16 cellular contexts compared by ENCODE assay signal in the genomic region with DNA sequence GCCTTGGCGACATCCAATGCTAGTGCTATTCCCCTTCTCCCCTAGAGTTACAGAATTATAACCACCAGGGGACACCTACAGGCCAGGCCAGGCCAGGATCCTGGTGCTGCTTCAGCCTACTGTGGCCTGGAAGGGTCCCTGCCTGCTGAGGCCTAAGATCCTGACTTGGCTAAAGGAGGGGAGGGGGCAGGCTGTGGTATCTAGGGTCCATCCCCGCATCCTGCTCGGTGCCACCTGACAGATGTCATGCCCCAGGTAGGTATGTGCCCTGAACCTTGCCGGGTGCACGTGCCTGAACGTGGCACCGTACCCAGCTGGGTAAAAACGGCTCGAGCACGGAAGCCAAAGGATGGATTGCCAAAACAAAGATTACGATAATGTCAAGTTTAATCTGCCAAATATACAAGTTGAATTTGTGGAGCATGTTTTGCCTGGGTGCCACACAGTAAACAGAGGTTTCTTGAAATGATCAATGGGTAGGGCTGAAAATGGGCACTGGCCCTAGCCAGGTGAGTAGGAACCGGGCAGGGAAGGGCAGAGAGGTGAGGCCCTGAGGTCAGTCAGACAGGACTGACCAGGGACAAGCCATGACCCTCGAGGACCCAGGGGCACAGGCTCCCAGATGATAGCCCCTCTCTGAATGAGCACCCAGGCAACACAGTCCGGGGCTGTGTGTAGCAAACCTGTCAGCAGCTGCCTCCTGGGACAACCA. TPM values are rescaled to one million over a fixed set of nuclear protein-coding genes. Genes with fewer than 3 reads are reported as not detected.
DNase-seq lines count a peak whose midpoint lies in the region; ATAC-seq, FAIRE-seq and TF ChIP-seq lines count a peak whose summit lies in the region.
"Had no signal": no experiment of that assay in that cellular context is flagged by ENCODE, and none has a peak within 500 bp of the region (broad histone marks: within the 10 kb centered on the region; RNA-seq: fewer than 3 reads in every experiment).

No MANE protein-coding gene starts in this region.

- H3K23ac ChIP-seq in mesendoderm (ENCODE audit: low read length) = no peak overlapping the region

- no peaks in the 10 kb centered on the region for H3K9me3 Mint-ChIP-seq in activated CD4-positive, alpha-beta T cell treated with anti-CD3 and anti-CD28 coated beads for 36 hours (ENCODE audit: low read depth)
- H3K9me3 Mint-ChIP-seq in activated naive CD8-positive, alpha-beta T cell treated with anti-CD3 and anti-CD28 coated beads for 36 hours = no peaks in the 10 kb centered on the region
- H3K9me3 Mint-ChIP-seq: activated CD4-positive, alpha-beta T cell treated with anti-CD3 and anti-CD28 coated beads, Interleukin-2, amount 10 ng/mL, durations not matched to agents 24 days and 14 days; memory B cell had no signal

- H3K27me3 Mint-ChIP-seq in activated CD4-positive, alpha-beta T cell treated with anti-CD3 and anti-CD28 coated beads for 36 hours = no peaks in the 10 kb centered on the region
- H3K27me3 Mint-ChIP-seq in activated naive CD8-positive, alpha-beta T cell treated with anti-CD3 and anti-CD28 coated beads for 36 hours = no peaks in the 10 kb centered on the region
- H3K27me3 Mint-ChIP-seq: activated CD4-positive, alpha-beta T cell treated with anti-CD3 and anti-CD28 coated beads, Interleukin-2, amount 10 ng/mL, durations not matched to agents 24 days and 14 days; memory B cell had no signal

- FAIRE-seq in GM12891 (lab: Jason Lieb, UNC) = peak; percentile 9

- no peak overlapping the region for H2BK15ac ChIP-seq in mesendoderm (replicated peaks; ENCODE audit: low read depth)

- no peak overlapping the region for H3K56ac ChIP-seq in mesendoderm (ENCODE audit: low read length)

- H3K36me3 ChIP-seq in mesendoderm (ENCODE audit: control insufficient read depth, insufficient read depth, low read length) = peaks cover 18% of the 10 kb centered on the region
- H3K36me3 ChIP-seq: ovary had no signal

- no peaks in the 10 kb centered on the region for H3K79me2 ChIP-seq in mesendoderm (ENCODE audit: control insufficient read depth, insufficient read depth, low read length)

- H3K79me1 ChIP-seq in mesendoderm (ENCODE audit: low read length) = peaks cover 3% of the 10 kb centered on the region

- no peak overlapping the region for H3K9ac ChIP-seq in mesendoderm (ENCODE audit: low read length)

- CTCF ChIA-PET in activated CD4-positive, alpha-beta T cell treated with anti-CD3 and anti-CD28 coated beads for 36 hours (lab: Charles Lee) = interaction anchor here (1.2 kb wide), 1 partner anchor 11 kb away, joined by 5 read pairs; no protein-coding TSS in a partner anchor

- ATAC-seq in activated CD4-positive, alpha-beta T cell treated with anti-CD3 and anti-CD28 coated beads for 36 hours = no peak
- no peak for ATAC-seq in GM21360 (IDR thresholded peaks at IDR 0.05; ENCODE audit: unreplicated experiment)
- ATAC-seq in GM21526 (IDR thresholded peaks at IDR 0.05; ENCODE audit: low FRiP score, unreplicated experiment) = no peak
- no peak for ATAC-seq in HG03432 (IDR thresholded peaks at IDR 0.05; ENCODE audit: unreplicated experiment)

- no peak overlapping the region for H3K4me2 ChIP-seq in mesendoderm (ENCODE audit: low read length)

- peaks cover 65% of the 10 kb centered on the region for H3K36me3 Mint-ChIP-seq in activated CD4-positive, alpha-beta T cell treated with anti-CD3 and anti-CD28 coated beads for 36 hours (ENCODE audit: low read depth)
- H3K36me3 Mint-ChIP-seq in activated naive CD8-positive, alpha-beta T cell treated with anti-CD3 and anti-CD28 coated beads for 36 hours = peaks cover 30% of the 10 kb centered on the region

- no peak overlapping the region for H2AK5ac ChIP-seq in mesendoderm (ENCODE audit: low read length)

- WGBS in mesendoderm (ENCODE audit: extremely low coverage, insufficient coverage, low lambda C conversion rate) = no CpG with 5 or more reads among the region's 14 CpGs

- peaks cover 20% of the 10 kb centered on the region for H3K4me1 Mint-ChIP-seq in activated CD4-positive, alpha-beta T cell treated with anti-CD3 and anti-CD28 coated beads for 36 hours
- peaks cover 22% of the 10 kb centered on the region for H3K4me1 Mint-ChIP-seq in activated naive CD8-positive, alpha-beta T cell treated with anti-CD3 and anti-CD28 coated beads for 36 hours

- H3K4me1 ChIP-seq in mesendoderm (ENCODE audit: control insufficient read depth, low read depth, low read length) = no peaks in the 10 kb centered on the region

- H3K27ac Mint-ChIP-seq in activated CD4-positive, alpha-beta T cell treated with anti-CD3 and anti-CD28 coated beads for 36 hours = no peak overlapping the region
- H3K27ac Mint-ChIP-seq in activated naive CD8-positive, alpha-beta T cell treated with anti-CD3 and anti-CD28 coated beads for 36 hours = peak overlapping the region; percentile 72
- H3K27ac Mint-ChIP-seq: activated CD4-positive, alpha-beta T cell treated with anti-CD3 and anti-CD28 coated beads, Interleukin-2, amount 10 ng/mL, durations not matched to agents 24 days and 14 days; memory B cell had no signal

- no peak overlapping the region for H2BK120ac ChIP-seq in mesendoderm (ENCODE audit: low read depth, low read length)

- TF ChIP-seq POLR2A in GM12891 (IDR thresholded peaks at IDR 0.05; ENCODE audit: low read depth, low read length) = peak; percentile 6; the same call in 1 of the 2 replicates

- H3K27me3 ChIP-seq in mesendoderm (ENCODE audit: insufficient read depth, low read length, poor library complexity) = no peaks in the 10 kb centered on the region
- H3K27me3 ChIP-seq: ovary, upper lobe of left lung had no signal

- POLR2A ChIA-PET in activated CD4-positive, alpha-beta T cell treated with anti-CD3 and anti-CD28 coated beads for 36 hours (lab: Charles Lee) = no interaction called here

- no peak overlapping the region for H3K27ac ChIP-seq in mesendoderm (ENCODE audit: low read depth, low read length)
- H3K27ac ChIP-seq: ovary, upper lobe of left lung had no signal

- no peak overlapping the region for H4K8ac ChIP-seq in mesendoderm (ENCODE audit: low read depth, low read length)

- no peak overlapping the region for H4K5ac ChIP-seq in mesendoderm (ENCODE audit: low read length)

- no peak overlapping the region for H3K4ac ChIP-seq in mesendoderm (ENCODE audit: low read depth, low read length)

- H3K4me3 Mint-ChIP-seq in activated CD4-positive, alpha-beta T cell treated with anti-CD3 and anti-CD28 coated beads for 36 hours = no peak overlapping the region
- no peak overlapping the region for H3K4me3 Mint-ChIP-seq in activated naive CD8-positive, alpha-beta T cell treated with anti-CD3 and anti-CD28 coated beads for 36 hours
- H3K4me3 Mint-ChIP-seq: activated CD4-positive, alpha-beta T cell treated with anti-CD3 and anti-CD28 coated beads, Interleukin-2, amount 10 ng/mL, durations not matched to agents 24 days and 14 days; memory B cell had no signal

- no peak overlapping the region for H2BK5ac ChIP-seq in mesendoderm (ENCODE audit: low read length)

- intact Hi-C loops in activated CD4-positive, alpha-beta T cell treated with anti-CD3 and anti-CD28 coated beads for 36 hours (cut with DNase I, micrococcal nuclease) = no loop called here

- no peak overlapping the region for H3K4me3 ChIP-seq in mesendoderm (ENCODE audit: low read length)
- H3K4me3 ChIP-seq: ovary, upper lobe of left lung had no signal

- DNase-seq in activated CD4-positive, alpha-beta T cell treated with anti-CD3 and anti-CD28 coated beads for 36 hours = peak; percentile 14
- no peak for DNase-seq in activated CD4-positive, alpha-beta T cell treated with anti-CD3 and anti-CD28 coated beads, Interleukin-2, amount 50 U/mL, for 4 hours
- DNase-seq in GM12891 (ENCODE audit: insufficient read length, low spot score) (no peak), mesendoderm (peak; percentile 44)
- no peak for DNase-seq in activated naive CD8-positive, alpha-beta T cell treated with anti-CD3 and anti-CD28 coated beads for 36 hours
- DNase-seq: activated CD4-positive, alpha-beta T cell treated with anti-CD3 and anti-CD28 coated beads, Interleukin-2, amount 10 ng/mL, durations not matched to agents 24 days and 14 days; MM.1S; NCI-H2171 treated with DMSO at 0.1 percent for 48 hours; ovary; stimulated activated CD4-positive, alpha-beta T cell treated with anti-CD3 and anti-CD28 coated beads, Interleukin-12 subunit alpha, Interleukin-12 subunit beta, amount 100 ng/mL, for 4 hours; T-helper 1 cell; upper lobe of left lung had no signal

- H3K18ac ChIP-seq in mesendoderm (ENCODE audit: low read length) = no peak overlapping the region

TF ChIP-seq in GM12891, 5 proteins besides CTCF, POLR2A, EP300 and RAD21 (continues in another document):
- TF ChIP-seq POLR2AphosphoS5 (IDR thresholded peaks at IDR 0.05; ENCODE audit: low read depth, low read length) (0 out of 2 replicates have a peak, but pooled peaks have one; percentile 1), POU2F2 (IDR thresholded peaks at IDR 0.05; ENCODE audit: low read depth, low read length) (no peak)

RNA-seq across cellular contexts. Expression of a gene that starts 12.6 kb away (rescaled TPM):
- total RNA-seq in activated CD4-positive, alpha-beta T cell treated with anti-CD3 and anti-CD28 coated beads for 36 hours = 100 to 1,000 TPM; 171 TPM
- 123 TPM for polyA plus RNA-seq in GM12891 (2012; ENCODE audit: low read depth, missing spikeins)
- 100 to 1,000 TPM; 201 to 214 TPM for total RNA-seq in activated naive CD8-positive, alpha-beta T cell treated with anti-CD3 and anti-CD28 coated beads for 36 hours
- polyA plus RNA-seq in mesendoderm (2013, experiment 1 of 2) = 160 TPM
- 164 TPM for polyA plus RNA-seq in mesendoderm (2013, experiment 2 of 2)

RNA-seq across cellular contexts. Expression of a gene that starts 13.0 kb away (rescaled TPM):
- total RNA-seq in activated CD4-positive, alpha-beta T cell treated with anti-CD3 and anti-CD28 coated beads for 36 hours = 100 to 1,000 TPM; 140 to 190 TPM
- polyA plus RNA-seq in GM12891 (2012; ENCODE audit: low read depth, missing spikeins) = 93.9 TPM
- 100 to 1,000 TPM; 156 to 162 TPM for total RNA-seq in activated naive CD8-positive, alpha-beta T cell treated with anti-CD3 and anti-CD28 coated beads for 36 hours
- 150 TPM for polyA plus RNA-seq in mesendoderm (2013, experiment 1 of 2)
- polyA plus RNA-seq in mesendoderm (2013, experiment 2 of 2) = 161 TPM

RNA-seq across cellular contexts. Expression of a gene that starts 21.2 kb away (rescaled TPM):
- total RNA-seq in activated CD4-positive, alpha-beta T cell treated with anti-CD3 and anti-CD28 coated beads for 36 hours = 100 to 1,000 TPM; 318 to 326 TPM
- 631 TPM for polyA plus RNA-seq in GM12891 (2012; ENCODE audit: low read depth, missing spikeins)
- total RNA-seq in activated naive CD8-positive, alpha-beta T cell treated with anti-CD3 and anti-CD28 coated beads for 36 hours = 100 to 1,000 TPM; 256 to 258 TPM
- polyA plus RNA-seq in mesendoderm (2013, experiment 1 of 2) = 49.0 TPM
- 46.9 TPM for polyA plus RNA-seq in mesendoderm (2013, experiment 2 of 2)

RNA-seq across cellular contexts. Expression of a gene that starts 42.8 kb away (rescaled TPM):
- 1 to 10 TPM; 4.7 to 7.7 TPM for total RNA-seq in activated CD4-positive, alpha-beta T cell treated with anti-CD3 and anti-CD28 coated beads for 36 hours
- polyA plus RNA-seq in GM12891 (2012; ENCODE audit: low read depth, missing spikeins) = 4.4 TPM
- total RNA-seq in activated naive CD8-positive, alpha-beta T cell treated with anti-CD3 and anti-CD28 coated beads for 36 hours = 1 to 10 TPM; 5.9 to 9.1 TPM
- 5.1 TPM for polyA plus RNA-seq in mesendoderm (2013, experiment 1 of 2)
- polyA plus RNA-seq in mesendoderm (2013, experiment 2 of 2) = 5.0 TPM

RNA-seq across cellular contexts. Expression of a gene that starts 43.0 kb away (rescaled TPM):
- total RNA-seq in activated CD4-positive, alpha-beta T cell treated with anti-CD3 and anti-CD28 coated beads for 36 hours = 10 to 100 TPM; 56.1 to 57.9 TPM
- 37.3 TPM for polyA plus RNA-seq in GM12891 (2012; ENCODE audit: low read depth, missing spikeins)
- 10 to 100 TPM; 70.0 to 70.1 TPM for total RNA-seq in activated naive CD8-positive, alpha-beta T cell treated with anti-CD3 and anti-CD28 coated beads for 36 hours
- polyA plus RNA-seq in mesendoderm (2013, experiment 1 of 2) = 50.6 TPM
- polyA plus RNA-seq in mesendoderm (2013, experiment 2 of 2) = 49.2 TPM

Comparison
In these comparisons a context has a peak if more than half of its experiments do, and no peak if none do; other contexts are left out.
1. DNase-seq: peak in activated CD4-positive, alpha-beta T cell treated with anti-CD3 and anti-CD28 coated beads for 36 hours (single experiment) and mesendoderm (single experiment); none in activated CD4-positive, alpha-beta T cell treated with anti-CD3 and anti-CD28 coated beads, Interleukin-2, amount 50 U/mL, for 4 hours (0 of 2), GM12891 (single experiment) and activated naive CD8-positive, alpha-beta T cell treated with anti-CD3 and anti-CD28 coated beads for 36 hours (single experiment).